In genomic region chr20:53711333-53712211, GRCh38 we compare ENCODE assay signal across 16 cellular contexts.
DNase-seq lines count a peak whose midpoint lies in the region; ATAC-seq, FAIRE-seq and TF ChIP-seq lines count a peak whose summit lies in the region.
"Had no signal": no experiment of that assay in that cellular context is flagged by ENCODE, and none has a peak within 500 bp of the region (broad histone marks: within the 10 kb centered on the region; RNA-seq: fewer than 3 reads in every experiment).

No MANE protein-coding gene starts in this region.

- H3K36me3 ChIP-seq in K562 (ENCODE audit: control insufficient read depth, insufficient read depth, low read length) (no peaks in the 10 kb centered on the region), esophagus squamous epithelium (no peaks in the 10 kb centered on the region), MG63 (no peaks in the 10 kb centered on the region)
- H3K36me3 ChIP-seq: cardiac muscle cell, lower lobe of right lung had no signal

- in situ Hi-C loops in Caki2 (cut with HindIII; ENCODE audit: low pct_unique_long_range_greater_than_20kb, low sequenced_read_pairs) (no loop called here), K562 (cut with MboI) (no loop called here)

- H3K9me3 ChIP-seq in K562 (replicated peaks; ENCODE audit: control insufficient read depth, insufficient read depth, low read depth, low read length), result no peaks in the 10 kb centered on the region
- no peaks in the 10 kb centered on the region for H3K9me3 ChIP-seq in esophagus squamous epithelium
- no peaks in the 10 kb centered on the region for H3K9me3 ChIP-seq in MG63
- H3K9me3 ChIP-seq: lower lobe of right lung had no signal

- no peaks in the 10 kb centered on the region for H3K36me3 Mint-ChIP-seq in IgD-negative memory B cell
- H3K36me3 Mint-ChIP-seq in nephron (ENCODE audit: low read depth), result no peaks in the 10 kb centered on the region
- H3K36me3 Mint-ChIP-seq: activated CD8-positive, alpha-beta memory T cell treated with anti-CD3 and anti-CD28 coated beads, Interleukin-2, amount 10 ng/mL, durations not matched to agents 7 days and 5 days; activated naive CD4-positive, alpha-beta T cell treated with anti-CD3 and anti-CD28 coated beads, Interleukin-2, amount 10 ng/mL, durations not matched to agents 7 days and 5 days had no signal

- H3K4me1 ChIP-seq in K562 (replicated peaks in 1 of 2; ENCODE audit: control insufficient read depth in 2 of 2, insufficient read depth in 2 of 2, low read length in 2 of 2) (peaks cover 3 to 11% of the 10 kb centered on the region in 2 experiments; a peak in 4 of 5 replicates), esophagus squamous epithelium (peaks cover under 1 to 27% (median 10%) of the 10 kb centered on the region in 3 donors)

- no peaks in the 10 kb centered on the region for H3K9me1 ChIP-seq in K562 (ENCODE audit: control insufficient read depth, insufficient read depth, low read length)

- H2AFZ ChIP-seq in K562 (ENCODE audit: low read depth, low read length), result peak overlapping the region; percentile 34

- intact Hi-C loops in K562 (cut with micrococcal nuclease) (no loop called here), esophagus squamous epithelium (cut with DNase I) (no loop called here)

- no peaks in the 10 kb centered on the region for H3K27me3 ChIP-seq in K562 (ENCODE audit: control insufficient read depth in 2 of 2, insufficient read depth in 2 of 2, low read length in 2 of 2)
- no peaks in the 10 kb centered on the region for H3K27me3 ChIP-seq in esophagus squamous epithelium
- H3K27me3 ChIP-seq in MG63, result no peaks in the 10 kb centered on the region
- H3K27me3 ChIP-seq: cardiac muscle cell had no signal

- CTCF ChIA-PET in K562 (lab: Yijun Ruan, JAX; ENCODE audit: low intra/inter-chr PET ratio), result no interaction called here

- H3K27me3 Mint-ChIP-seq in IgD-negative memory B cell (no peaks in the 10 kb centered on the region), nephron (ENCODE audit: low read depth) (no peaks in the 10 kb centered on the region)
- H3K27me3 Mint-ChIP-seq: activated CD8-positive, alpha-beta memory T cell treated with anti-CD3 and anti-CD28 coated beads, Interleukin-2, amount 10 ng/mL, durations not matched to agents 7 days and 5 days; activated naive CD4-positive, alpha-beta T cell treated with anti-CD3 and anti-CD28 coated beads, Interleukin-2, amount 10 ng/mL, durations not matched to agents 7 days and 5 days had no signal

- BruUV-seq in K562 (replicated peaks; lab: Mats Ljungman, UMichigan), result no TSS peak

- TF ChIP-seq EP300 in K562 (IDR thresholded peaks at IDR 0.05; ENCODE audit: low read length), result no peak

- no peak; the same call in none of the 3 replicates for ATAC-seq in K562
- ATAC-seq in omental fat pad (ENCODE audit: low FRiP score), result no peak
- ATAC-seq: activated CD8-positive, alpha-beta memory T cell treated with anti-CD3 and anti-CD28 coated beads, Interleukin-2, amount 10 ng/mL, durations not matched to agents 7 days and 5 days; lower lobe of right lung had no signal

- H3K27ac Mint-ChIP-seq in IgD-negative memory B cell (peak overlapping the region in 2 of 3 donors; percentile 26 to 76), nephron (peak overlapping the region in 2 of 3 experiments; percentile 29 to 31)
- H3K27ac Mint-ChIP-seq: activated CD8-positive, alpha-beta memory T cell treated with anti-CD3 and anti-CD28 coated beads, Interleukin-2, amount 10 ng/mL, durations not matched to agents 7 days and 5 days had no signal

- DNase-seq in Caki2 (ENCODE audit: low read depth) (peak; percentile 69), K562 (ENCODE audit: extremely low read depth in 1 of 4, low spot score in 3 of 4) (no peak), esophagus squamous epithelium (lab: John Stamatoyannopoulos, UW) (no peak), OCI-M1 (lab: John Stamatoyannopoulos, UW) (no peak), omental fat pad (ENCODE audit: low spot score) (no peak), MG63 (no peak)
- DNase-seq: activated CD8-positive, alpha-beta memory T cell treated with anti-CD3 and anti-CD28 coated beads, Interleukin-2, amount 10 ng/mL, durations not matched to agents 7 days and 5 days; activated naive CD4-positive, alpha-beta T cell treated with anti-CD3 and anti-CD28 coated beads, Interleukin-2, amount 10 ng/mL, durations not matched to agents 7 days and 5 days; effector memory CD4-positive, alpha-beta T cell; foreskin fibroblast; lower lobe of right lung; small intestine; stimulated activated naive CD4-positive, alpha-beta T cell treated with Interleukin-2 at 50 U/mL for 16 hours had no signal

- H3K9me3 Mint-ChIP-seq in IgD-negative memory B cell (no peaks in the 10 kb centered on the region), nephron (no peaks in the 10 kb centered on the region)
- H3K9me3 Mint-ChIP-seq: activated naive CD4-positive, alpha-beta T cell treated with anti-CD3 and anti-CD28 coated beads, Interleukin-2, amount 10 ng/mL, durations not matched to agents 7 days and 5 days had no signal

- no peak for TF ChIP-seq CTCF in K562 (IDR thresholded peaks at IDR 0.05 in 2 of 3, conservative IDR thresholded peaks at IDR 0.05 in 1 of 3; ENCODE audit: insufficient read depth in 2 of 3, low read depth in 1 of 3, low read length in 3 of 3)
- no peak for TF ChIP-seq CTCF in nephron (IDR thresholded peaks at IDR 0.05; ENCODE audit: unreplicated experiment in 3 of 3)
- no peak for TF ChIP-seq CTCF in esophagus squamous epithelium (IDR thresholded peaks at IDR 0.05)
- no peak for TF ChIP-seq CTCF in omental fat pad (IDR thresholded peaks at IDR 0.05)

- H3K4me3 ChIP-seq in K562 (no peak overlapping the region), esophagus squamous epithelium (no peak overlapping the region), MG63 (no peak overlapping the region)
- H3K4me3 ChIP-seq: cardiac muscle cell, lower lobe of right lung had no signal

- FAIRE-seq in K562 (lab: Jason Lieb, UNC), result no peak
- FAIRE-seq: small intestine had no signal

- no peak overlapping the region for H3K4me2 ChIP-seq in K562 (ENCODE audit: insufficient read depth, low read length)

- H3K27ac ChIP-seq in K562 (ENCODE audit: extremely low read depth, low read depth, low read length) (no peak overlapping the region), esophagus squamous epithelium (no peak overlapping the region)
- H3K27ac ChIP-seq: cardiac muscle cell, lower lobe of right lung had no signal

- H3K79me2 ChIP-seq in K562 (ENCODE audit: control insufficient read depth, insufficient read depth, low read length), result no peaks in the 10 kb centered on the region

- H4K20me1 ChIP-seq in K562 (replicated peaks; ENCODE audit: control insufficient read depth, insufficient read depth, low read length), result no peaks in the 10 kb centered on the region

- TF ChIP-seq POLR2A in K562 (conservative IDR thresholded peaks at IDR 0.05) (no peak), esophagus squamous epithelium (IDR thresholded peaks at IDR 0.05) (no peak)

- TF ChIP-seq RAD21 in K562 (CRISPR knock-in tag; conservative IDR thresholded peaks at IDR 0.05 in 1 of 2, IDR thresholded peaks at IDR 0.05 in 1 of 2), result no peak

- POLR2A ChIA-PET in K562 (lab: Yijun Ruan, JAX), result interaction anchor here (1.5 kb wide), 1 partner anchor 8 kb away, joined by 3 read pairs; no protein-coding TSS in a partner anchor

- no peak overlapping the region for H3K9ac ChIP-seq in K562 (ENCODE audit: insufficient read depth in 1 of 2, low read depth in 2 of 2, low read length in 2 of 2)

- H3K4me1 Mint-ChIP-seq in IgD-negative memory B cell (peaks cover 31 to 34% (median 32%) of the 10 kb centered on the region in 3 donors), nephron (peaks cover 29% of the 10 kb centered on the region)

- WGBS in K562 (ENCODE audit: insufficient coverage, low coverage, missing lambda C conversion rate), result 46% methylated on average over 10 of the region's 11 CpGs
- WGBS in esophagus squamous epithelium, 2 donors, result 71 to 73% methylated on average over 10 to 11 of the region's 11 CpGs

- H3K4me3 Mint-ChIP-seq in IgD-negative memory B cell (no peak overlapping the region), nephron (no peak overlapping the region)
- H3K4me3 Mint-ChIP-seq: activated CD8-positive, alpha-beta memory T cell treated with anti-CD3 and anti-CD28 coated beads, Interleukin-2, amount 10 ng/mL, durations not matched to agents 7 days and 5 days; activated naive CD4-positive, alpha-beta T cell treated with anti-CD3 and anti-CD28 coated beads, Interleukin-2, amount 10 ng/mL, durations not matched to agents 7 days and 5 days had no signal

TF ChIP-seq in K562, 482 proteins besides CTCF, POLR2A, EP300 and RAD21 (continues in another document):
- peak; percentile 39 for TF ChIP-seq EWSR1 (IDR thresholded peaks at IDR 0.05; ENCODE audit: borderline replicate concordance, low read depth, partially characterized antibody)
- TF ChIP-seq, protein P1, sequence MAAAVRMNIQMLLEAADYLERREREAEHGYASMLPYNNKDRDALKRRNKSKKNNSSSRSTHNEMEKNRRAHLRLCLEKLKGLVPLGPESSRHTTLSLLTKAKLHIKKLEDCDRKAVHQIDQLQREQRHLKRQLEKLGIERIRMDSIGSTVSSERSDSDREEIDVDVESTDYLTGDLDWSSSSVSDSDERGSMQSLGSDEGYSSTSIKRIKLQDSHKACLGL (CRISPR knock-in tag; IDR thresholded peaks at IDR 0.05; ENCODE audit: borderline replicate concordance, poor library complexity, severe bottlenecking), result no peak
- no peak for TF ChIP-seq NBN (IDR thresholded peaks at IDR 0.05; ENCODE audit: low read depth)
- TF ChIP-seq ZBTB26 (CRISPR knock-in tag; IDR thresholded peaks at IDR 0.05), result 0 out of 2 replicates have a peak, but pooled peaks have one; percentile 37
- TF ChIP-seq GATAD2B (IDR thresholded peaks at IDR 0.05; ENCODE audit: borderline replicate concordance), result no peak
- TF ChIP-seq ZNF75A (CRISPR knock-in tag; IDR thresholded peaks at IDR 0.05), result no peak
